ENCODE assay signal across 20 cellular contexts in genomic region chr5:124954784-124955183, GRCh38.
DNase-seq lines count a peak whose midpoint lies in the region; ATAC-seq, FAIRE-seq and TF ChIP-seq lines count a peak whose summit lies in the region.
"Had no signal": no experiment of that assay in that cellular context is flagged by ENCODE, and none has a peak within 500 bp of the region (broad histone marks: within the 10 kb centered on the region; RNA-seq: fewer than 3 reads in every experiment).

No MANE protein-coding gene starts in this region.

- BruUV-seq in HepG2 (replicated peaks; lab: Mats Ljungman, UMichigan) (no TSS peak), mammary epithelial cell (replicated peaks; lab: Mats Ljungman, UMichigan) (no TSS peak)

- TF ChIP-seq EP300 in HepG2 (IDR thresholded peaks at IDR 0.05; ENCODE audit: low read depth in 2 of 2, low read length in 2 of 2): no peak
- no peak for TF ChIP-seq EP300 in HepG2 (CRISPR knock-in tag; IDR thresholded peaks at IDR 0.05; ENCODE audit: borderline replicate concordance)

- no peaks in the 10 kb centered on the region; a peak in 1 of 5 replicates for H3K27me3 ChIP-seq in HepG2 (ENCODE audit: control insufficient read depth in 1 of 2, insufficient read depth in 2 of 2, low read length in 2 of 2)
- H3K27me3 ChIP-seq in right lobe of liver: no peaks in the 10 kb centered on the region
- no peaks in the 10 kb centered on the region for H3K27me3 ChIP-seq in SU-DHL-6 (ENCODE audit: low read length)
- H3K27me3 ChIP-seq in mammary epithelial cell (ENCODE audit: insufficient read depth, low read length): no peaks in the 10 kb centered on the region
- H3K27me3 ChIP-seq: BE2C had no signal

- H3K4me1 ChIP-seq in HepG2 (ENCODE audit: insufficient read depth, low read length) (no peaks in the 10 kb centered on the region), right lobe of liver (no peaks in the 10 kb centered on the region), mammary epithelial cell (ENCODE audit: insufficient read depth, low read length) (no peaks in the 10 kb centered on the region)
- H3K4me1 ChIP-seq: BE2C, Caco-2 had no signal

- no peak for FAIRE-seq in HepG2 (lab: Jason Lieb, UNC)
- FAIRE-seq: A204.1, D721Med, GM12892, H54 had no signal

- H4K20me1 ChIP-seq in HepG2 (ENCODE audit: insufficient read depth, low read length) (no peaks in the 10 kb centered on the region), SU-DHL-6 (ENCODE audit: low read depth, low read length) (no peaks in the 10 kb centered on the region), mammary epithelial cell (ENCODE audit: insufficient read depth, low read length) (no peaks in the 10 kb centered on the region)

- no peaks in the 10 kb centered on the region for H3K9me2 ChIP-seq in SU-DHL-6 (replicated peaks; ENCODE audit: insufficient read depth, low read length)

- H3K27ac ChIP-seq in HepG2 (ENCODE audit: extremely low read length, insufficient read depth, low read length) (no peak overlapping the region), right lobe of liver (no peak overlapping the region), SU-DHL-6 (ENCODE audit: low read depth, low read length) (peak overlapping the region; percentile 19; the same call in 1 of the 2 replicates), mammary epithelial cell (ENCODE audit: insufficient read depth, low read depth, low read length) (no peak overlapping the region)

- H3K4me3 ChIP-seq in HepG2 (replicated peaks in 1 of 3; ENCODE audit: insufficient read depth in 1 of 3, low read depth in 2 of 3, low read length in 3 of 3) (no peak overlapping the region), right lobe of liver (no peak overlapping the region), SU-DHL-6 (ENCODE audit: insufficient read depth, low read length, poor library complexity, severe bottlenecking) (no peak overlapping the region), mammary epithelial cell (replicated peaks in 1 of 3; ENCODE audit: insufficient read depth in 1 of 3, low read depth in 2 of 3, low read length in 3 of 3) (no peak overlapping the region)
- H3K4me3 ChIP-seq: GM23338 had no signal

- ATAC-seq in HepG2 (no peak), right lobe of liver (no peak)
- ATAC-seq: GM23338 had no signal

- in situ Hi-C loops in HepG2 (cut with HindIII; ENCODE audit: extremely low pct_ligation_motif_present, low pct_unique_long_range_greater_than_20kb) (no loop called here), mammary epithelial cell (cut with MboI; ENCODE audit: low sequenced_read_pairs in 2 of 2) (no loop called here)

- H3K9ac ChIP-seq in HepG2 (ENCODE audit: insufficient read depth, low read depth, low read length) (no peak overlapping the region), SU-DHL-6 (ENCODE audit: low read length) (no peak overlapping the region), mammary epithelial cell (ENCODE audit: insufficient read depth, low read length) (no peak overlapping the region)

- DNase-seq in HepG2 (ENCODE audit: low spot score): no peak
- DNase-seq in right lobe of liver: no peak
- peak; percentile 36 for DNase-seq in renal cortical epithelial cell (ENCODE audit: low read depth)
- DNase-seq in mammary epithelial cell: no peak
- DNase-seq in stimulated activated CD4-positive, alpha-beta T cell treated with anti-CD3 and anti-CD28 coated beads, Interleukin-2, amount 100 ng/mL, for 24 hours: no peak
- DNase-seq: ACHN; BE2C; C1 segment of cervical spinal cord; Caco-2; CD4-positive, alpha-beta T cell; DMS153; DMS79; GDM1; HCEC 1CT had no signal

- 4% methylated on average over 2 of the region's 2 CpGs for WGBS in HepG2 (ENCODE audit: low lambda C conversion rate)
- 88% methylated on average over 2 of the region's 2 CpGs for WGBS in right lobe of liver (ENCODE audit: insufficient coverage, low coverage, low lambda C conversion rate, missing lambda C conversion rate)
- WGBS in mammary epithelial cell (ENCODE audit: low coverage, missing lambda C conversion rate): 87% methylated on average over 2 of the region's 2 CpGs

- H3K9me3 ChIP-seq in HepG2 (ENCODE audit: low read length) (no peaks in the 10 kb centered on the region), right lobe of liver (no peaks in the 10 kb centered on the region), SU-DHL-6 (ENCODE audit: insufficient read depth, low read length) (no peaks in the 10 kb centered on the region), mammary epithelial cell (replicated peaks; ENCODE audit: insufficient read depth, low read length) (no peaks in the 10 kb centered on the region)
- H3K9me3 ChIP-seq: BE2C, Caco-2 had no signal

- no peaks in the 10 kb centered on the region for H3K36me3 ChIP-seq in HepG2 (replicated peaks in 1 of 2; ENCODE audit: control insufficient read depth in 1 of 2, insufficient read depth in 2 of 2, low read length in 2 of 2)
- no peaks in the 10 kb centered on the region for H3K36me3 ChIP-seq in right lobe of liver
- no peaks in the 10 kb centered on the region for H3K36me3 ChIP-seq in SU-DHL-6 (ENCODE audit: low read length)
- no peaks in the 10 kb centered on the region for H3K36me3 ChIP-seq in mammary epithelial cell (ENCODE audit: insufficient read depth, low read length)
- H3K36me3 ChIP-seq: BE2C had no signal

- dilution Hi-C loops in mammary epithelial cell (cut with HindIII; ENCODE audit: low sequenced_read_pairs): no loop called here

- TF ChIP-seq RAD21 in HepG2 (CRISPR knock-in tag; IDR thresholded peaks at IDR 0.05): no peak

- intact Hi-C loops in HepG2 (cut with micrococcal nuclease; ENCODE audit: unreplicated experiment) (no loop called here), right lobe of liver (cut with DNase I) (no loop called here), mammary epithelial cell (cut with micrococcal nuclease) (no loop called here)

- POLR2A ChIA-PET in HepG2 (lab: Yijun Ruan, JAX): no interaction called here

- H3K4me2 ChIP-seq in HepG2 (ENCODE audit: low read depth, low read length) (no peak overlapping the region), SU-DHL-6 (ENCODE audit: low read depth, low read length, poor library complexity, severe bottlenecking) (no peak overlapping the region), mammary epithelial cell (ENCODE audit: insufficient read depth, low read depth, low read length) (no peak overlapping the region)
- H3K4me2 ChIP-seq: GM23338 had no signal

- no peaks in the 10 kb centered on the region for H3K79me2 ChIP-seq in HepG2 (ENCODE audit: insufficient read depth, low read length)
- no peaks in the 10 kb centered on the region for H3K79me2 ChIP-seq in SU-DHL-6 (ENCODE audit: insufficient read depth, low read length)
- H3K79me2 ChIP-seq in mammary epithelial cell (ENCODE audit: insufficient read depth, low read length): no peaks in the 10 kb centered on the region

- no peak overlapping the region for H2AFZ ChIP-seq in HepG2 (ENCODE audit: low read length)
- no peak overlapping the region for H2AFZ ChIP-seq in SU-DHL-6 (ENCODE audit: low read depth, low read length, severe bottlenecking)
- H2AFZ ChIP-seq in mammary epithelial cell (ENCODE audit: low read depth, low read length): no peak overlapping the region
- H2AFZ ChIP-seq: GM23338 had no signal

- peaks cover 44% of the 10 kb centered on the region for H3F3A ChIP-seq in SU-DHL-6 (ENCODE audit: insufficient read depth)

- no peak for TF ChIP-seq POLR2A in HepG2 (IDR thresholded peaks at IDR 0.05; ENCODE audit: insufficient read depth in 1 of 2, low read depth in 2 of 2, low read length in 2 of 2)
- TF ChIP-seq POLR2A in right lobe of liver (IDR thresholded peaks at IDR 0.05): no peak

- TF ChIP-seq CTCF in HepG2 (CRISPR knock-in tag; IDR thresholded peaks at IDR 0.05): no peak
- no peak for TF ChIP-seq CTCF in right lobe of liver (IDR thresholded peaks at IDR 0.05)
- TF ChIP-seq CTCF in SU-DHL-6 (IDR thresholded peaks at IDR 0.05; ENCODE audit: insufficient read depth, low read length, poor library complexity, severe bottlenecking): no peak
- no peak for TF ChIP-seq CTCF in mammary epithelial cell (conservative IDR thresholded peaks at IDR 0.05 in 1 of 2, IDR thresholded peaks at IDR 0.05 in 1 of 2; ENCODE audit: extremely low read depth in 1 of 2, insufficient read depth in 1 of 2, low read depth in 1 of 2, low read length in 2 of 2)

- CTCF ChIA-PET in HepG2 (lab: Yijun Ruan, JAX; ENCODE audit: low intra/inter-chr PET ratio, low total read pairs): no interaction called here
- CTCF ChIA-PET in mammary epithelial cell (lab: Charles Lee; ENCODE audit: low non-redundant PET): no interaction called here

TF ChIP-seq in HepG2, 621 proteins besides CTCF, POLR2A, EP300 and RAD21:
- TF ChIP-seq FOXK1 (CRISPR knock-in tag; IDR thresholded peaks at IDR 0.05; ENCODE audit: borderline replicate concordance, low read depth): no peak
- TF ChIP-seq MED8 (CRISPR knock-in tag; IDR thresholded peaks at IDR 0.05; ENCODE audit: insufficient replicate concordance): no peak
- no peak for TF ChIP-seq KLF6 (CRISPR knock-in tag; IDR thresholded peaks at IDR 0.05)
- peak; percentile 21; the same call in 1 of the 2 replicates for TF ChIP-seq CEBPB (IDR thresholded peaks at IDR 0.05; ENCODE audit: borderline replicate concordance, low read depth, low read length)
- no peak for TF ChIP-seq ISX (CRISPR knock-in tag; conservative IDR thresholded peaks at IDR 0.05)
- TF ChIP-seq ZNF547 (CRISPR knock-in tag; IDR thresholded peaks at IDR 0.05): no peak
- no peak for TF ChIP-seq SMAD9 (CRISPR knock-in tag; IDR thresholded peaks at IDR 0.05)
- TF ChIP-seq ZNF569 (CRISPR knock-in tag; IDR thresholded peaks at IDR 0.05; ENCODE audit: borderline replicate concordance): no peak
- no peak for TF ChIP-seq HMGA1 (CRISPR knock-in tag; conservative IDR thresholded peaks at IDR 0.05)
- no peak for TF ChIP-seq CERS6 (CRISPR knock-in tag; IDR thresholded peaks at IDR 0.05)
- TF ChIP-seq ZNF510 (CRISPR knock-in tag; IDR thresholded peaks at IDR 0.05; ENCODE audit: low read depth): no peak
- TF ChIP-seq ATF7 (IDR thresholded peaks at IDR 0.05): peak; percentile 37; the same call in 1 of the 2 replicates
- TF ChIP-seq ATF7 (CRISPR knock-in tag; IDR thresholded peaks at IDR 0.05): no peak
